In genomic region chr3:52857108-52857507, GRCh38 we compare ENCODE assay signal across 21 cellular contexts. TPM values are rescaled to one million over a fixed set of nuclear protein-coding genes. Genes with fewer than 3 reads are reported as not detected.
"Had no signal": no experiment of that assay in that cellular context is flagged by ENCODE, and none has a peak within 500 bp of the region (broad histone marks: within the 10 kb centered on the region; RNA-seq: fewer than 3 reads in every experiment).

No MANE protein-coding gene starts in this region.

- DNase-seq: effector memory CD4-positive, alpha-beta T cell; gastrocnemius medialis; heart right ventricle; hypothalamus; lower lobe of right lung; mesenchymal stem cell; midbrain; psoas muscle; small intestine; stimulated activated CD4-positive, alpha-beta T cell treated with anti-CD3 and anti-CD28 coated beads, Interleukin-2, amount 100 ng/mL, for 48 hours; testis; upper lobe of right lung had no signal

- H3K27me3 ChIP-seq: esophagus muscularis mucosa, gastrocnemius medialis, heart right ventricle, right atrium auricular region, testis, tibial nerve, upper lobe of right lung had no signal

- H3K27me3 Mint-ChIP-seq: central memory CD8-positive, alpha-beta T cell; natural killer cell treated with Interleukin-12 subunit alpha and Interleukin-12 subunit beta and Interleukin-15 and Interleukin-18, amount 100 ng/mL, for 72 hours; stimulated activated naive CD8-positive, alpha-beta T cell treated with anti-CD3 and anti-CD28 coated beads, Interleukin-15, Interleukin-2, amounts not matched to agents 100 ng/mL and 50 ng/mL, for 24 hours had no signal

- H3K27ac ChIP-seq: epithelial cell of prostate, gastrocnemius medialis, heart right ventricle, lower lobe of right lung, psoas muscle, right atrium auricular region, testis, tibial nerve, upper lobe of right lung had no signal

- H3K4me3 ChIP-seq: esophagus muscularis mucosa, gastrocnemius medialis, heart right ventricle, lower lobe of right lung, psoas muscle, right atrium auricular region, testis, tibial nerve, upper lobe of right lung had no signal

- ATAC-seq: gastrocnemius medialis; left lobe of liver; lower lobe of right lung; natural killer cell treated with Interleukin-12 subunit alpha and Interleukin-12 subunit beta and Interleukin-15 and Interleukin-18, amount 100 ng/mL, for 72 hours; psoas muscle; upper lobe of right lung had no signal

- H3K9me3 Mint-ChIP-seq: central memory CD8-positive, alpha-beta T cell; natural killer cell treated with Interleukin-12 subunit alpha and Interleukin-12 subunit beta and Interleukin-15 and Interleukin-18, amount 100 ng/mL, for 72 hours; stimulated activated naive CD8-positive, alpha-beta T cell treated with anti-CD3 and anti-CD28 coated beads, Interleukin-15, Interleukin-2, amounts not matched to agents 100 ng/mL and 50 ng/mL, for 24 hours had no signal

- H3K4me3 Mint-ChIP-seq: central memory CD8-positive, alpha-beta T cell; natural killer cell treated with Interleukin-12 subunit alpha and Interleukin-12 subunit beta and Interleukin-15 and Interleukin-18, amount 100 ng/mL, for 72 hours; stimulated activated naive CD8-positive, alpha-beta T cell treated with anti-CD3 and anti-CD28 coated beads, Interleukin-15, Interleukin-2, amounts not matched to agents 100 ng/mL and 50 ng/mL, for 24 hours had no signal

- H3K27ac Mint-ChIP-seq: natural killer cell treated with Interleukin-12 subunit alpha and Interleukin-12 subunit beta and Interleukin-15 and Interleukin-18, amount 100 ng/mL, for 72 hours; stimulated activated naive CD8-positive, alpha-beta T cell treated with anti-CD3 and anti-CD28 coated beads, Interleukin-15, Interleukin-2, amounts not matched to agents 100 ng/mL and 50 ng/mL, for 24 hours had no signal

- H3K9me3 ChIP-seq: esophagus muscularis mucosa, gastrocnemius medialis, heart right ventricle, lower lobe of right lung, psoas muscle, right atrium auricular region, testis, tibial nerve, upper lobe of right lung had no signal

- H3K36me3 Mint-ChIP-seq: natural killer cell treated with Interleukin-12 subunit alpha and Interleukin-12 subunit beta and Interleukin-15 and Interleukin-18, amount 100 ng/mL, for 72 hours had no signal

- H3K4me1 ChIP-seq: gastrocnemius medialis, lower lobe of right lung, psoas muscle, right atrium auricular region, testis, tibial nerve, upper lobe of right lung had no signal

RNA-seq across cellular contexts. Expression of gene MUSTN1, which starts 22.3 kb away (rescaled TPM):
- total RNA-seq: fibroblast of villous mesenchyme had no signal
